In genomic region chr3:40782086-40782721, GRCh38 we compare ENCODE assay signal across 9 cellular contexts.
A peak's percentile ranks its signal among the peaks of the same experiment; 100 is the strongest.
DNase-seq lines count a peak whose midpoint lies in the region; ATAC-seq, FAIRE-seq and TF ChIP-seq lines count a peak whose summit lies in the region.
"Had no signal": no experiment of that assay in that cellular context is flagged by ENCODE, and none has a peak within 500 bp of the region (broad histone marks: within the 10 kb centered on the region; RNA-seq: fewer than 3 reads in every experiment).

No MANE protein-coding gene starts in this region.

- H4K91ac ChIP-seq in H1 (replicated peaks; ENCODE audit: insufficient read length, low read length), result no peak overlapping the region

- WGBS in H1 (ENCODE audit: extremely low coverage in 1 of 2, insufficient coverage in 1 of 2, insufficient read length in 1 of 2, insufficient replicate concordance in 2 of 2, low coverage in 1 of 2, low lambda C conversion rate in 2 of 2, missing lambda C conversion rate in 1 of 2), 2 experiments, result 94% methylated on average over 3 of the region's 3 CpGs; no CpG with 5 or more reads in 1 of the 2 experiments

- H3K79me2 ChIP-seq in H1 (ENCODE audit: control insufficient read depth in 1 of 2, insufficient read depth in 2 of 2, low read length in 2 of 2), result no peaks in the 10 kb centered on the region

- TF ChIP-seq RAD21 in H1 (IDR thresholded peaks at IDR 0.05 in 1 of 2, conservative IDR thresholded peaks at IDR 0.05 in 1 of 2; ENCODE audit: low read depth in 2 of 2, low read length in 2 of 2), result peak; percentile 47 to 60

- no peak overlapping the region for H2BK20ac ChIP-seq in H1 (ENCODE audit: low read length)

- H4K20me1 ChIP-seq in H1 (replicated peaks in 1 of 2; ENCODE audit: control insufficient read depth in 1 of 2, insufficient read depth in 2 of 2, low read length in 2 of 2), result no peaks in the 10 kb centered on the region

- no peak overlapping the region for H3K27ac ChIP-seq in H1 (ENCODE audit: low read depth, low read length)
- no peak overlapping the region for H3K27ac ChIP-seq in CD8-positive, alpha-beta T cell (ENCODE audit: low read depth, low read length)

- H3K27ac Mint-ChIP-seq in activated naive CD8-positive, alpha-beta T cell treated with anti-CD3 and anti-CD28 coated beads, Interleukin-2, amount 50 U/mL, for 24 hours, result no peak overlapping the region
- no peak overlapping the region for H3K27ac Mint-ChIP-seq in activated naive CD8-positive, alpha-beta T cell treated with anti-CD3 and anti-CD28 coated beads for 36 hours
- no peak overlapping the region for H3K27ac Mint-ChIP-seq in CD8-positive, alpha-beta T cell
- no peak overlapping the region for H3K27ac Mint-ChIP-seq in activated naive CD4-positive, alpha-beta T cell treated with anti-CD3 and anti-CD28 coated beads, Interleukin-2, amount 10 ng/mL, durations not matched to agents 7 days and 5 days

- H2BK12ac ChIP-seq in H1 (ENCODE audit: low read depth, low read length), result no peak overlapping the region; the same call in 1 of the 2 replicates

- H3K4me1 Mint-ChIP-seq in activated naive CD8-positive, alpha-beta T cell treated with anti-CD3 and anti-CD28 coated beads, Interleukin-2, amount 50 U/mL, for 24 hours, result no peaks in the 10 kb centered on the region
- H3K4me1 Mint-ChIP-seq in activated naive CD8-positive, alpha-beta T cell treated with anti-CD3 and anti-CD28 coated beads for 36 hours, result no peaks in the 10 kb centered on the region
- no peaks in the 10 kb centered on the region for H3K4me1 Mint-ChIP-seq in CD8-positive, alpha-beta T cell (ENCODE audit: low read depth)
- H3K4me1 Mint-ChIP-seq in activated naive CD4-positive, alpha-beta T cell treated with anti-CD3 and anti-CD28 coated beads, Interleukin-2, amount 10 ng/mL, durations not matched to agents 7 days and 5 days, result no peaks in the 10 kb centered on the region

- H3K27me3 Mint-ChIP-seq in activated naive CD8-positive, alpha-beta T cell treated with anti-CD3 and anti-CD28 coated beads, Interleukin-2, amount 50 U/mL, for 24 hours, result peaks cover 2% of the 10 kb centered on the region
- peaks cover 12% of the 10 kb centered on the region for H3K27me3 Mint-ChIP-seq in activated naive CD8-positive, alpha-beta T cell treated with anti-CD3 and anti-CD28 coated beads for 36 hours
- peaks cover 7% of the 10 kb centered on the region for H3K27me3 Mint-ChIP-seq in CD8-positive, alpha-beta T cell (ENCODE audit: low read depth)
- no peaks in the 10 kb centered on the region for H3K27me3 Mint-ChIP-seq in activated naive CD4-positive, alpha-beta T cell treated with anti-CD3 and anti-CD28 coated beads, Interleukin-2, amount 10 ng/mL, durations not matched to agents 7 days and 5 days

- H3K18ac ChIP-seq in H1 (ENCODE audit: extremely low read depth, low read length), result no peak overlapping the region

- H3K4me1 ChIP-seq in H1 (replicated peaks in 1 of 4; ENCODE audit: control insufficient read depth in 3 of 4, insufficient read depth in 4 of 4, low read length in 3 of 4), result peaks cover 0 to 6% (median 0%) of the 10 kb centered on the region in 4 experiments; a peak in 2 of 7 replicates
- H3K4me1 ChIP-seq in CD8-positive, alpha-beta T cell (ENCODE audit: insufficient read depth, low read length), result no peaks in the 10 kb centered on the region

- no peak overlapping the region for H3K4me2 ChIP-seq in H1 (ENCODE audit: insufficient read depth in 1 of 2, low read depth in 2 of 2, low read length in 2 of 2)

- POLR2A ChIA-PET in H1 (lab: Charles Lee; ENCODE audit: partially characterized antibody), result no interaction called here
- POLR2A ChIA-PET in CD8-positive, alpha-beta T cell (lab: Charles Lee), result interaction anchor here (0.6 kb wide), 1 partner anchor 53 kb away, joined by 3 read pairs; no protein-coding TSS in a partner anchor

- CTCF ChIA-PET in H1 (lab: Charles Lee; ENCODE audit: partially characterized antibody), result interaction anchor here (0.8 to 3.7 kb wide), 13 partner anchors 10 to 357 kb away, joined by 3 to 18 read pairs (median 3); no protein-coding TSS in a partner anchor
- CTCF ChIA-PET in CD8-positive, alpha-beta T cell (lab: Charles Lee), result no interaction called here
- CTCF ChIA-PET in activated naive CD4-positive, alpha-beta T cell treated with anti-CD3 and anti-CD28 coated beads, Interleukin-2, amount 10 ng/mL, durations not matched to agents 7 days and 5 days (lab: Charles Lee), result interaction anchor here (1.3 kb wide), 1 partner anchor 46 kb away, joined by 4 read pairs; no protein-coding TSS in a partner anchor

- H3K27me3 ChIP-seq in H1 (replicated peaks in 1 of 4; ENCODE audit: control insufficient read depth in 3 of 4, extremely low read depth in 1 of 4, insufficient read depth in 3 of 4, low read length in 3 of 4), result no peaks in the 10 kb centered on the region
- H3K27me3 ChIP-seq in CD8-positive, alpha-beta T cell (ENCODE audit: insufficient read depth, low read length), result no peaks in the 10 kb centered on the region

- H2BK120ac ChIP-seq in H1 (replicated peaks; ENCODE audit: low read depth, low read length), result no peak overlapping the region

- no peaks in the 10 kb centered on the region for H3K9me3 ChIP-seq in H1 (ENCODE audit: insufficient read depth in 2 of 2, low read depth in 1 of 2, low read length in 1 of 2)
- H3K9me3 ChIP-seq in CD8-positive, alpha-beta T cell (ENCODE audit: low read length), result peaks cover under 1% of the 10 kb centered on the region

- H3K36me3 Mint-ChIP-seq in activated naive CD8-positive, alpha-beta T cell treated with anti-CD3 and anti-CD28 coated beads, Interleukin-2, amount 50 U/mL, for 24 hours (ENCODE audit: low read depth), result no peaks in the 10 kb centered on the region
- no peaks in the 10 kb centered on the region for H3K36me3 Mint-ChIP-seq in activated naive CD8-positive, alpha-beta T cell treated with anti-CD3 and anti-CD28 coated beads for 36 hours
- H3K36me3 Mint-ChIP-seq in CD8-positive, alpha-beta T cell, result no peaks in the 10 kb centered on the region
- H3K36me3 Mint-ChIP-seq in activated naive CD4-positive, alpha-beta T cell treated with anti-CD3 and anti-CD28 coated beads, Interleukin-2, amount 10 ng/mL, durations not matched to agents 7 days and 5 days, result no peaks in the 10 kb centered on the region

- no peaks in the 10 kb centered on the region for H3K23me2 ChIP-seq in H1 (ENCODE audit: low read depth, low read length)

- H3K4me3 ChIP-seq in H1 (ENCODE audit: extremely low read depth in 1 of 4, insufficient read depth in 2 of 4, low read depth in 3 of 4, low read length in 4 of 4), result no peak overlapping the region
- H3K4me3 ChIP-seq in CD8-positive, alpha-beta T cell (ENCODE audit: low read depth, low read length), result no peak overlapping the region

- H2AFZ ChIP-seq in H1 (ENCODE audit: low read length), result no peak overlapping the region

- no peak overlapping the region for H3K4me3 Mint-ChIP-seq in activated naive CD8-positive, alpha-beta T cell treated with anti-CD3 and anti-CD28 coated beads, Interleukin-2, amount 50 U/mL, for 24 hours
- H3K4me3 Mint-ChIP-seq in activated naive CD8-positive, alpha-beta T cell treated with anti-CD3 and anti-CD28 coated beads for 36 hours, result no peak overlapping the region
- H3K4me3 Mint-ChIP-seq in CD8-positive, alpha-beta T cell, result no peak overlapping the region
- no peak overlapping the region for H3K4me3 Mint-ChIP-seq in activated naive CD4-positive, alpha-beta T cell treated with anti-CD3 and anti-CD28 coated beads, Interleukin-2, amount 10 ng/mL, durations not matched to agents 7 days and 5 days

- no peak for TF ChIP-seq EP300 in H1 (IDR thresholded peaks at IDR 0.05; ENCODE audit: borderline replicate concordance in 1 of 2, low read depth in 2 of 2, low read length in 2 of 2)

- no peak for TF ChIP-seq POLR2A in H1 (IDR thresholded peaks at IDR 0.05; ENCODE audit: control extremely low read depth in 1 of 2, low read depth in 2 of 2, low read length in 2 of 2)

- no peaks in the 10 kb centered on the region for H3K79me1 ChIP-seq in H1 (ENCODE audit: low read depth, low read length)

- H3K36me3 ChIP-seq in H1 (ENCODE audit: control insufficient read depth in 2 of 4, insufficient read depth in 4 of 4, low read length in 3 of 4), result no peaks in the 10 kb centered on the region
- no peaks in the 10 kb centered on the region for H3K36me3 ChIP-seq in CD8-positive, alpha-beta T cell (ENCODE audit: insufficient read depth, low read length)

- H3K56ac ChIP-seq in H1 (replicated peaks; ENCODE audit: insufficient read length, low read depth, low read length), result no peak overlapping the region

- H4K5ac ChIP-seq in H1 (ENCODE audit: insufficient read length, low read depth, low read length), result no peak overlapping the region

- no peak overlapping the region for H3K4ac ChIP-seq in H1 (replicated peaks; ENCODE audit: insufficient read length, low read depth, low read length)

- H3K23ac ChIP-seq in H1 (ENCODE audit: insufficient read length), result no peak overlapping the region

- TF ChIP-seq CTCF in H1 (IDR thresholded peaks at IDR 0.05; ENCODE audit: control extremely low read depth in 1 of 3, insufficient read depth in 1 of 3, low read depth in 1 of 3, low read length in 3 of 3), result peak; percentile 49 to 53 (median 53)
- TF ChIP-seq CTCF in CD8-positive, alpha-beta T cell (IDR thresholded peaks at IDR 0.05), result no peak

- no peak overlapping the region for H2BK5ac ChIP-seq in H1 (ENCODE audit: low read depth, low read length)

- peak; percentile 7 for FAIRE-seq in H1 (lab: Jason Lieb, UNC)
- peak; percentile 73 for FAIRE-seq in urothelium cell line (lab: Jason Lieb, UNC)

- H2AK5ac ChIP-seq in H1 (ENCODE audit: low read depth, low read length), result no peak overlapping the region

- H3K14ac ChIP-seq in H1 (ENCODE audit: insufficient read length), result no peak overlapping the region

- peak; percentile 43 for ATAC-seq in activated naive CD8-positive, alpha-beta T cell treated with anti-CD3 and anti-CD28 coated beads, Interleukin-2, amount 50 U/mL, for 24 hours
- no peak for ATAC-seq in CD8-positive, alpha-beta T cell
- no peak for ATAC-seq in HG02973 (IDR thresholded peaks at IDR 0.05; ENCODE audit: unreplicated experiment)

- intact Hi-C loops in CD8-positive, alpha-beta T cell (cut with DNase I, micrococcal nuclease), result no loop called here

- no peak for DNase-seq in activated naive CD8-positive, alpha-beta T cell treated with anti-CD3 and anti-CD28 coated beads, Interleukin-2, amount 50 U/mL, for 24 hours
- no peak for DNase-seq in activated naive CD8-positive, alpha-beta T cell treated with anti-CD3 and anti-CD28 coated beads for 36 hours
- DNase-seq in MV-4-11 (lab: John Stamatoyannopoulos, UW), result peak; percentile 23
- DNase-seq in H1 (ENCODE audit: low read depth in 1 of 2, low spot score in 2 of 2), result no peak
- DNase-seq in urothelium cell line (ENCODE audit: low spot score), result no peak
- no peak for DNase-seq in CD8-positive, alpha-beta T cell
- DNase-seq in activated naive CD4-positive, alpha-beta T cell treated with anti-CD3 and anti-CD28 coated beads, Interleukin-2, amount 10 ng/mL, durations not matched to agents 7 days and 5 days, result no peak
- DNase-seq: activated effector memory CD4-positive, alpha-beta T cell treated with Interleukin-2 at 50 U/mL for 16 hours had no signal

- H2BK15ac ChIP-seq in H1 (ENCODE audit: low read length), result no peak overlapping the region; the same call in 1 of the 2 replicates

- H3K9ac ChIP-seq in H1 (replicated peaks in 1 of 4; ENCODE audit: extremely low read depth in 1 of 4, low read depth in 3 of 4, low read length in 3 of 4), result no peak overlapping the region

- H3K9me3 Mint-ChIP-seq in activated naive CD8-positive, alpha-beta T cell treated with anti-CD3 and anti-CD28 coated beads, Interleukin-2, amount 50 U/mL, for 24 hours, result peaks cover 6% of the 10 kb centered on the region
- H3K9me3 Mint-ChIP-seq in activated naive CD8-positive, alpha-beta T cell treated with anti-CD3 and anti-CD28 coated beads for 36 hours, result peaks cover 3% of the 10 kb centered on the region
- peaks cover 4% of the 10 kb centered on the region for H3K9me3 Mint-ChIP-seq in CD8-positive, alpha-beta T cell
- no peaks in the 10 kb centered on the region for H3K9me3 Mint-ChIP-seq in activated naive CD4-positive, alpha-beta T cell treated with anti-CD3 and anti-CD28 coated beads, Interleukin-2, amount 10 ng/mL, durations not matched to agents 7 days and 5 days

- H4K8ac ChIP-seq in H1 (ENCODE audit: extremely low read depth, insufficient read depth, low read length), result no peak overlapping the region
